Comparison of ENCODE assay signal across 11 cellular contexts in the genomic region with DNA sequence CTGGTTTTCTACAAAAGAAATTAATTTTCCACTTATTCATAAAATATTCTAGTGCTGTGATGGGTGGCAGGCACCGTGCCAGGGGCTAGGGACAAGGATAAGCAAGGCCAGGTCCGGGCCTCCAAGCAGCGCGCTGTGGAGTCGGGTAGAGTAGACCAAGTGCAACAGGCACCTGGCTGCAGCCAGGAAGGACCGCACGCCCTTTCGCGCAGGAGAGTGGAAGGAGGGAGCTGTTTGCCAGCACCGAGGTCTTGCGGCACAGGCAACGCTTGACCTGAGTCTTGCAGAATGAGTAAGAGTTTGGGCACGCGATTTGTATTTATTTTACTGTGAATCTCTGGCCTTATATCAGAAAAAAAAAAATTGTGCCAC. TPM values are rescaled to one million over a fixed set of nuclear protein-coding genes. Genes with fewer than 3 reads are reported as not detected.
A peak's percentile ranks its signal among the peaks of the same experiment; 100 is the strongest.
DNase-seq lines count a peak whose midpoint lies in the region; ATAC-seq, FAIRE-seq and TF ChIP-seq lines count a peak whose summit lies in the region.
"Had no signal": no experiment of that assay in that cellular context is flagged by ENCODE, and none has a peak within 500 bp of the region (broad histone marks: within the 10 kb centered on the region; RNA-seq: fewer than 3 reads in every experiment).

A gene with protein sequence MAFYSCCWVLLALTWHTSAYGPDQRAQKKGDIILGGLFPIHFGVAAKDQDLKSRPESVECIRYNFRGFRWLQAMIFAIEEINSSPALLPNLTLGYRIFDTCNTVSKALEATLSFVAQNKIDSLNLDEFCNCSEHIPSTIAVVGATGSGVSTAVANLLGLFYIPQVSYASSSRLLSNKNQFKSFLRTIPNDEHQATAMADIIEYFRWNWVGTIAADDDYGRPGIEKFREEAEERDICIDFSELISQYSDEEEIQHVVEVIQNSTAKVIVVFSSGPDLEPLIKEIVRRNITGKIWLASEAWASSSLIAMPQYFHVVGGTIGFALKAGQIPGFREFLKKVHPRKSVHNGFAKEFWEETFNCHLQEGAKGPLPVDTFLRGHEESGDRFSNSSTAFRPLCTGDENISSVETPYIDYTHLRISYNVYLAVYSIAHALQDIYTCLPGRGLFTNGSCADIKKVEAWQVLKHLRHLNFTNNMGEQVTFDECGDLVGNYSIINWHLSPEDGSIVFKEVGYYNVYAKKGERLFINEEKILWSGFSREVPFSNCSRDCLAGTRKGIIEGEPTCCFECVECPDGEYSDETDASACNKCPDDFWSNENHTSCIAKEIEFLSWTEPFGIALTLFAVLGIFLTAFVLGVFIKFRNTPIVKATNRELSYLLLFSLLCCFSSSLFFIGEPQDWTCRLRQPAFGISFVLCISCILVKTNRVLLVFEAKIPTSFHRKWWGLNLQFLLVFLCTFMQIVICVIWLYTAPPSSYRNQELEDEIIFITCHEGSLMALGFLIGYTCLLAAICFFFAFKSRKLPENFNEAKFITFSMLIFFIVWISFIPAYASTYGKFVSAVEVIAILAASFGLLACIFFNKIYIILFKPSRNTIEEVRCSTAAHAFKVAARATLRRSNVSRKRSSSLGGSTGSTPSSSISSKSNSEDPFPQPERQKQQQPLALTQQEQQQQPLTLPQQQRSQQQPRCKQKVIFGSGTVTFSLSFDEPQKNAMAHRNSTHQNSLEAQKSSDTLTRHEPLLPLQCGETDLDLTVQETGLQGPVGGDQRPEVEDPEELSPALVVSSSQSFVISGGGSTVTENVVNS (plus strand): TSS at position 148 of the 372 bp plus-strand sequence. CDS start 70,522 bp downstream, outside the sequence.

- POLR2A ChIA-PET in HepG2 (lab: Yijun Ruan, JAX) = no interaction called here

- H2AFZ ChIP-seq in HepG2 (ENCODE audit: low read length) = no peak within 1 kb of the TSS

- WGBS in liver = 11% methylated on average over 14 of the region's 14 CpGs
- 32% methylated on average over 14 of the region's 14 CpGs for WGBS in HepG2 (ENCODE audit: low lambda C conversion rate)
- WGBS in upper lobe of left lung, 2 donors = 11 to 13% methylated on average over 14 of the region's 14 CpGs

- FAIRE-seq in HepG2 (lab: Jason Lieb, UNC) = no peak

- intact Hi-C loops in HepG2 (cut with micrococcal nuclease; ENCODE audit: unreplicated experiment) = no loop called here

- TF ChIP-seq POLR2A in HepG2 (IDR thresholded peaks at IDR 0.05; ENCODE audit: insufficient read depth in 1 of 2, low read depth in 2 of 2, low read length in 2 of 2) (no peak), upper lobe of left lung (IDR thresholded peaks at IDR 0.05) (no peak)

- H3K4me1 ChIP-seq in liver (ENCODE audit: control insufficient read depth in 4 of 4, insufficient read depth in 4 of 4, low read length in 3 of 4) (peaks cover 3 to 7% (median 5%) of the 10 kb centered on the region in 4 donors), HepG2 (ENCODE audit: insufficient read depth, low read length) (no peaks in the 10 kb centered on the region), upper lobe of left lung (peaks cover 3 to 15% (median 9%) of the 10 kb centered on the region in 4 donors)

- no peak for TF ChIP-seq RAD21 in liver (IDR thresholded peaks at IDR 0.05)
- TF ChIP-seq RAD21 in HepG2 (CRISPR knock-in tag; IDR thresholded peaks at IDR 0.05) = no peak

- H3K4me2 ChIP-seq in HepG2 (ENCODE audit: low read depth, low read length) = no peak within 1 kb of the TSS

- no TSS peak for BruUV-seq in HepG2 (replicated peaks; lab: Mats Ljungman, UMichigan)

- CTCF ChIA-PET in HepG2 (lab: Yijun Ruan, JAX; ENCODE audit: low intra/inter-chr PET ratio, low total read pairs) = no interaction called here

- no peaks in the 10 kb centered on the region for H4K20me1 ChIP-seq in HepG2 (ENCODE audit: insufficient read depth, low read length)

- H3K36me3 ChIP-seq in liver (ENCODE audit: control insufficient read depth in 4 of 4, insufficient read depth in 3 of 4, low read depth in 1 of 4, low read length in 3 of 4) (no peaks in the 10 kb centered on the region), HepG2 (replicated peaks in 1 of 2; ENCODE audit: control insufficient read depth in 1 of 2, insufficient read depth in 2 of 2, low read length in 2 of 2) (no peaks in the 10 kb centered on the region), upper lobe of left lung (no peaks in the 10 kb centered on the region)

- TF ChIP-seq EP300 in HepG2 (IDR thresholded peaks at IDR 0.05; ENCODE audit: low read depth in 2 of 2, low read length in 2 of 2) (no peak), HepG2 (CRISPR knock-in tag; IDR thresholded peaks at IDR 0.05; ENCODE audit: borderline replicate concordance) (no peak), upper lobe of left lung (IDR thresholded peaks at IDR 0.05) (no peak)

- no peaks in the 10 kb centered on the region for H3K79me2 ChIP-seq in HepG2 (ENCODE audit: insufficient read depth, low read length)

- H3K9me3 ChIP-seq in liver (ENCODE audit: control insufficient read depth in 4 of 4, low read length in 3 of 4) = peaks cover 0 to 3% (median 0%) of the 10 kb centered on the region in 4 donors
- no peaks in the 10 kb centered on the region for H3K9me3 ChIP-seq in HepG2 (ENCODE audit: low read length)
- H3K9me3 ChIP-seq in upper lobe of left lung = no peaks in the 10 kb centered on the region

- TF ChIP-seq CTCF in liver (IDR thresholded peaks at IDR 0.05; ENCODE audit: low read depth, low read length, missing input control) = no peak
- no peak for TF ChIP-seq CTCF in HepG2 (CRISPR knock-in tag; IDR thresholded peaks at IDR 0.05)
- no peak for TF ChIP-seq CTCF in upper lobe of left lung (IDR thresholded peaks at IDR 0.05)

- H3K9ac ChIP-seq in liver (ENCODE audit: low read depth in 1 of 2, low read length in 2 of 2) = no peak within 1 kb of the TSS
- no peak within 1 kb of the TSS for H3K9ac ChIP-seq in HepG2 (ENCODE audit: insufficient read depth, low read depth, low read length)

- in situ Hi-C loops in HepG2 (cut with HindIII; ENCODE audit: extremely low pct_ligation_motif_present, low pct_unique_long_range_greater_than_20kb) (no loop called here), G401 (cut with HindIII; ENCODE audit: low sequenced_read_pairs) (no loop called here)

- H3K4me3 ChIP-seq in liver (ENCODE audit: low read depth in 1 of 3, low read length in 3 of 3) = peak within 1 kb of the TSS in 2 of 3 donors; percentile 17 to 39
- peak within 1 kb of the TSS in 1 of 3 experiments; percentile 23; a peak in 1 of 6 replicates for H3K4me3 ChIP-seq in HepG2 (replicated peaks in 1 of 3; ENCODE audit: insufficient read depth in 1 of 3, low read depth in 2 of 3, low read length in 3 of 3)
- H3K4me3 ChIP-seq in upper lobe of left lung = peak within 1 kb of the TSS in 3 of 4 donors; percentile 18 to 35 (median 21)

- ATAC-seq in HepG2 = no peak
- ATAC-seq in upper lobe of left lung (ENCODE audit: low FRiP score in 2 of 2) = peak in 1 of 2 donors; percentile 21
- no peak for ATAC-seq in HG03442 (IDR thresholded peaks at IDR 0.05; ENCODE audit: unreplicated experiment)
- ATAC-seq: HCT116, sciatic nerve had no signal

- H3K27ac ChIP-seq in liver (ENCODE audit: low read depth in 1 of 2, low read length in 2 of 2) (no peak within 1 kb of the TSS), HepG2 (ENCODE audit: extremely low read length, insufficient read depth, low read length) (no peak within 1 kb of the TSS), upper lobe of left lung (no peak within 1 kb of the TSS)

- H3K27me3 ChIP-seq in liver (ENCODE audit: control insufficient read depth in 4 of 4, insufficient read depth in 4 of 4, low read length in 3 of 4) (peaks cover 3 to 5% (median 4%) of the 10 kb centered on the region in 4 donors), HepG2 (ENCODE audit: control insufficient read depth in 1 of 2, insufficient read depth in 2 of 2, low read length in 2 of 2) (peaks cover 0 to 24% of the 10 kb centered on the region in 2 experiments; a peak in 4 of 5 replicates), upper lobe of left lung (peaks cover 0 to 18% (median 5%) of the 10 kb centered on the region in 4 donors)

- no peak for DNase-seq in HepG2 (ENCODE audit: low spot score)
- DNase-seq in astrocyte of the hippocampus (ENCODE audit: low read depth, low spot score) = peak; percentile 18
- DNase-seq in left kidney (ENCODE audit: low read depth, low spot score) = peak; percentile 49
- peak; percentile 22 to 47 for DNase-seq in upper lobe of left lung
- DNase-seq in G401 (ENCODE audit: low spot score) = no peak
- no peak for DNase-seq in foreskin melanocyte

RNA-seq across cellular contexts. Expression of the gene that starts here (rescaled TPM):
- total RNA-seq in liver (under 1 TPM; 0.05 to 0.17 TPM), HepG2 (2016; rRNA removed; fragmentation: Illumina TruSeq; extraction: Trizol) (not detected in 2 replicates), upper lobe of left lung (under 1 TPM in 1 of 6 donors, not detected in 5; 0.10 TPM)
- polyA plus RNA-seq in liver (under 1 TPM; 0.12 to 0.29 TPM), HepG2 (2011; rRNA removed) (not detected in 2 replicates)
- total RNA-seq in HepG2 (2016; cell fraction: cytosol; rRNA removed; fragmentation: Illumina TruSeq; extraction: Trizol; ENCODE audit: low read depth) = not detected in 2 replicates
- total RNA-seq in HepG2 (2016; cell fraction: insoluble cytoplasmic fraction; rRNA removed; fragmentation: Illumina TruSeq; extraction: Trizol) = not detected in 2 replicates
- total RNA-seq in HepG2 (2016; cell fraction: membrane; rRNA removed; fragmentation: Illumina TruSeq; extraction: Trizol) = not detected in 2 replicates
- total RNA-seq in HepG2 (2016; cell fraction: nucleus; rRNA removed; fragmentation: Illumina TruSeq; extraction: Trizol) = 0.03 TPM in 1 of 2 replicates, not detected in the other
- polyA plus RNA-seq in HepG2 (2011; cell fraction: cytosol; rRNA removed) = not detected in 2 replicates
- polyA plus RNA-seq in HepG2 (2011; cell fraction: nucleus; rRNA removed) = not detected in 2 replicates
- not detected in 2 replicates for polyA plus RNA-seq in HepG2 (2012)
- polyA plus RNA-seq in HepG2 (2016; cell fraction: cytosol; fragmentation: Illumina TruSeq; extraction: Trizol; ENCODE audit: low read depth) = not detected in 2 replicates
- not detected in 2 replicates for polyA plus RNA-seq in HepG2 (2016; cell fraction: insoluble cytoplasmic fraction; fragmentation: Illumina TruSeq; extraction: Trizol; ENCODE audit: low read depth)
- polyA plus RNA-seq in HepG2 (2016; cell fraction: membrane; fragmentation: Illumina TruSeq; extraction: Trizol; ENCODE audit: low read depth) = not detected in 2 replicates
- polyA plus RNA-seq in HepG2 (2016; cell fraction: nucleus; fragmentation: Illumina TruSeq; extraction: Trizol; ENCODE audit: insufficient read depth, low read depth) = not detected in 2 replicates
- 0.02 TPM in 1 of 2 replicates, not detected in the other for polyA minus RNA-seq in HepG2 (2011; rRNA and poly(A)+ RNA removed; ENCODE audit: low replicate concordance)
- not detected in 2 replicates for polyA minus RNA-seq in HepG2 (2011; cell fraction: cytosol; rRNA and poly(A)+ RNA removed)
- polyA minus RNA-seq in HepG2 (2011; cell fraction: nucleus; rRNA and poly(A)+ RNA removed) = under 0.01 and 0.13 TPM in 2 replicates
- not detected in 2 replicates for total RNA-seq in G401 (2014; rRNA removed; shearing (Covaris generic))
- total RNA-seq: sciatic nerve; T-helper 1 cell treated with Interleukin-12 subunit alpha and Interleukin-12 subunit beta and Interleukin-4 antibody, amounts not matched to agents 30 ng/mL and 1 ng/mL, for 36 hours had no signal

Comparison
In these comparisons a context has a peak if more than half of its experiments do, and no peak if none do; other contexts are left out.
1. Peak in DNase-seq and H3K4me3 ChIP-seq in upper lobe of left lung; RNA of the gene not detected or under 1 TPM.
2. DNase-seq: peak in astrocyte of the hippocampus (single experiment) and left kidney (single experiment); none in HepG2 (single experiment), G401 (single experiment) and foreskin melanocyte (single experiment).